Comparison of ENCODE assay signal across 12 cellular contexts in genomic region chr2:166926657-166927056, GRCh38.
DNase-seq lines count a peak whose midpoint lies in the region; ATAC-seq and TF ChIP-seq lines count a peak whose summit lies in the region.
"Had no signal": no experiment of that assay in that cellular context is flagged by ENCODE, and none has a peak within 500 bp of the region (broad histone marks: within the 10 kb centered on the region; RNA-seq: fewer than 3 reads in every experiment).

No MANE protein-coding gene starts in this region.

- in situ Hi-C loops in astrocyte of the cerebellum (cut with HindIII; ENCODE audit: low sequenced_read_pairs) (no loop called here), GM13976 (cut with MboI; ENCODE audit: low sequenced_read_pairs, unreplicated experiment) (no loop called here)

- TF ChIP-seq CTCF in astrocyte of the cerebellum (IDR thresholded peaks at IDR 0.05; ENCODE audit: low read depth, low read length, missing control alignments): no peak
- no peak for TF ChIP-seq CTCF in GM13976 (IDR thresholded peaks at IDR 0.05; ENCODE audit: borderline replicate concordance, control extremely low read depth, extremely low read depth, insufficient read depth, missing control alignments)

- no peak overlapping the region for H3K4me3 ChIP-seq in astrocyte of the cerebellum (ENCODE audit: low read depth, low read length)
- H3K4me3 ChIP-seq: BLaER1 treated with 17β-estradiol and CSF1 and Interleukin-3, amounts not matched to agents 10 nM and 100 nM had no signal

- DNase-seq in DMS53 (lab: John Stamatoyannopoulos, UW) (peak; percentile 44), DMS53 treated with DMSO at 0.1 percent for 48 hours (lab: John Stamatoyannopoulos, UW; ENCODE audit: unreplicated experiment) (no peak), astrocyte of the cerebellum (ENCODE audit: low read depth) (peak; percentile 0), left kidney (ENCODE audit: low read depth, low spot score) (peak; percentile 5), GM13976 (ENCODE audit: low spot score) (no peak)
- DNase-seq: Calu3; CD8-positive, alpha-beta T cell; GDM1; H9 had no signal

- ATAC-seq in GM19455 (IDR thresholded peaks at IDR 0.05; ENCODE audit: unreplicated experiment) (no peak), HG03565 (IDR thresholded peaks at IDR 0.05; ENCODE audit: unreplicated experiment) (no peak)
- ATAC-seq: CD8-positive, alpha-beta T cell had no signal

Comparison
In these comparisons a context has a peak if more than half of its experiments do, and no peak if none do; other contexts are left out.
1. DNase-seq: peak in DMS53 (single experiment), astrocyte of the cerebellum (single experiment) and left kidney (single experiment); none in DMS53 treated with DMSO at 0.1 percent for 48 hours (single experiment) and GM13976 (single experiment).